In genomic region chr16:75458439-75458838, GRCh38 we compare ENCODE assay signal across 35 cellular contexts. TPM values are rescaled to one million over a fixed set of nuclear protein-coding genes. Genes with fewer than 3 reads are reported as not detected.
"Had no signal": no experiment of that assay in that cellular context is flagged by ENCODE, and none has a peak within 500 bp of the region (broad histone marks: within the 10 kb centered on the region; RNA-seq: fewer than 3 reads in every experiment).

No MANE protein-coding gene starts in this region.

- H3K4me3 Mint-ChIP-seq: activated B cell treated with CpG ODN at 0.5 μM for 24 hours; activated CD8-positive, alpha-beta memory T cell treated with anti-CD3 and anti-CD28 coated beads, Interleukin-2, amount 10 ng/mL, durations not matched to agents 7 days and 5 days; activated CD8-positive, alpha-beta T cell treated with anti-CD3 and anti-CD28 coated beads, Interleukin-2, amount 10 ng/mL, durations not matched to agents 7 days and 5 days; naive B cell; nephron progenitor cell; stimulated activated naive B cell treated with anti-CD40 and anti-IgM and Interleukin-4, amounts not matched to agents 10 μg/mL and 1 μg/mL and 100 μg/mL, for 72 hours; T-helper 1 cell treated with Interleukin-12 subunit alpha and Interleukin-12 subunit beta and Interleukin-4 antibody, amounts not matched to agents 30 μg/mL and 1 μg/mL, for 36 hours had no signal

- H3K9ac ChIP-seq: SK-N-SH had no signal

- FAIRE-seq: bronchial epithelial cell, pancreas had no signal

- ATAC-seq: activated CD8-positive, alpha-beta memory T cell treated with anti-CD3 and anti-CD28 coated beads, Interleukin-2, amount 10 ng/mL, durations not matched to agents 7 days and 5 days; activated CD8-positive, alpha-beta T cell treated with anti-CD3 and anti-CD28 coated beads, Interleukin-2, amount 10 ng/mL, durations not matched to agents 7 days and 5 days; activated naive CD4-positive, alpha-beta T cell treated with anti-CD3 and anti-CD28 coated beads, Interleukin-2, amount 50 U/mL, for 72 hours; foreskin keratinocyte; heart right ventricle; left lung; pancreas; sciatic nerve; stimulated activated naive B cell treated with anti-CD40 and anti-IgM and Interleukin-4, amounts not matched to agents 10 μg/mL and 1 μg/mL and 100 μg/mL, for 72 hours had no signal

- H3K27me3 ChIP-seq: dorsolateral prefrontal cortex, foreskin keratinocyte, heart right ventricle, left lung, pancreas, stomach, suprapubic skin, tibial nerve had no signal

- H3K9me3 ChIP-seq: esophagus muscularis mucosa, heart right ventricle, left lung, pancreas, prostate gland, SK-N-SH, stomach, suprapubic skin, tibial nerve had no signal

- H3K36me3 ChIP-seq: esophagus muscularis mucosa, left lung, pancreas, prostate gland, stomach, suprapubic skin, tibial nerve had no signal

- H3K4me1 ChIP-seq: prostate gland had no signal

- H3K9me3 Mint-ChIP-seq: activated B cell treated with CpG ODN at 0.5 μM for 24 hours; activated naive CD4-positive, alpha-beta T cell treated with anti-CD3 and anti-CD28 coated beads, Interleukin-2, amount 50 U/mL, for 72 hours; activated T-helper 2 cell treated with anti-CD3 and anti-CD28 coated beads, Interferon-gamma antibody, Interleukin-2, Interleukin-4, amounts not matched to agents 10 μg/mL and 5 μg/mL and 100 μg/mL, durations not matched to agents 14 hours and 24 hours and 36 hours; naive B cell; nephron progenitor cell; stimulated activated naive B cell treated with anti-CD40 and anti-IgM and Interleukin-4, amounts not matched to agents 10 μg/mL and 1 μg/mL and 100 μg/mL, for 72 hours; T-helper 1 cell treated with Interleukin-12 subunit alpha and Interleukin-12 subunit beta and Interleukin-4 antibody, amounts not matched to agents 30 μg/mL and 1 μg/mL, for 36 hours had no signal

- H3K4me2 ChIP-seq: SK-N-SH had no signal

- DNase-seq: activated B cell treated with CpG ODN at 0.5 μM for 24 hours; activated CD8-positive, alpha-beta memory T cell treated with anti-CD3 and anti-CD28 coated beads, Interleukin-2, amount 10 ng/mL, durations not matched to agents 7 days and 5 days; activated CD8-positive, alpha-beta T cell treated with anti-CD3 and anti-CD28 coated beads, Interleukin-2, amount 10 ng/mL, durations not matched to agents 7 days and 5 days; activated T-cell treated with anti-CD3 and anti-CD28 coated beads, Interleukin-2, amount 50 U/mL, for 48 hours; cerebellar nuclear complex; foreskin keratinocyte; heart right ventricle; kidney glomerular epithelial cell; left lung; mesendoderm; naive B cell; nephron progenitor cell; pancreas; retina; SK-N-SH; stimulated activated CD4-positive, alpha-beta T cell treated with anti-CD3 and anti-CD28 coated beads, Interleukin-1b, Interleukin-23, amount 100 ng/mL, for 48 hours; stimulated activated CD4-positive, alpha-beta T cell treated with anti-CD3 and anti-CD28 coated beads, Interleukin-4, amount 100 ng/mL, for 4 hours; stimulated activated CD8-positive, alpha-beta memory T cell treated with anti-CD3 and anti-CD28 coated beads, Interleukin-4, amount 100 ng/mL, for 48 hours; stimulated activated naive B cell treated with anti-CD40 and anti-IgM and Interleukin-4, amounts not matched to agents 10 μg/mL and 1 μg/mL and 100 μg/mL, for 72 hours; stomach; SW 1271; T1000 had no signal

- H3K27ac Mint-ChIP-seq: activated B cell treated with CpG ODN at 0.5 μM for 24 hours; activated CD8-positive, alpha-beta memory T cell treated with anti-CD3 and anti-CD28 coated beads, Interleukin-2, amount 10 ng/mL, durations not matched to agents 7 days and 5 days; activated CD8-positive, alpha-beta T cell treated with anti-CD3 and anti-CD28 coated beads, Interleukin-2, amount 10 ng/mL, durations not matched to agents 7 days and 5 days; activated naive CD4-positive, alpha-beta T cell treated with anti-CD3 and anti-CD28 coated beads, Interleukin-2, amount 50 U/mL, for 72 hours; activated T-helper 2 cell treated with anti-CD3 and anti-CD28 coated beads, Interferon-gamma antibody, Interleukin-2, Interleukin-4, amounts not matched to agents 10 μg/mL and 5 μg/mL and 100 μg/mL, durations not matched to agents 14 hours and 24 hours and 36 hours; naive B cell; nephron progenitor cell; stimulated activated naive B cell treated with anti-CD40 and anti-IgM and Interleukin-4, amounts not matched to agents 10 μg/mL and 1 μg/mL and 100 μg/mL, for 72 hours; T-helper 1 cell treated with Interleukin-12 subunit alpha and Interleukin-12 subunit beta and Interleukin-4 antibody, amounts not matched to agents 30 μg/mL and 1 μg/mL, for 36 hours had no signal

- H3K27me3 Mint-ChIP-seq: activated B cell treated with CpG ODN at 0.5 μM for 24 hours; activated CD8-positive, alpha-beta memory T cell treated with anti-CD3 and anti-CD28 coated beads, Interleukin-2, amount 10 ng/mL, durations not matched to agents 7 days and 5 days; naive B cell; stimulated activated naive B cell treated with anti-CD40 and anti-IgM and Interleukin-4, amounts not matched to agents 10 μg/mL and 1 μg/mL and 100 μg/mL, for 72 hours had no signal

- H3K27ac ChIP-seq: coronary artery, dorsolateral prefrontal cortex, esophagus muscularis mucosa, foreskin keratinocyte, heart right ventricle, left lung, pancreas, prostate gland, skin epidermis, stomach, suprapubic skin, tibial nerve had no signal

- H3K4me3 ChIP-seq: coronary artery, dorsolateral prefrontal cortex, esophagus muscularis mucosa, heart right ventricle, left lung, lung, pancreas, prostate gland, skin epidermis, stomach, suprapubic skin, tibial nerve had no signal

RNA-seq across cellular contexts. Expression of gene CHST6, which starts 36.8 kb away (rescaled TPM):
- total RNA-seq: activated CD8-positive, alpha-beta T cell treated with anti-CD3 and anti-CD28 coated beads, Interleukin-2, amount 10 ng/mL, durations not matched to agents 7 days and 5 days; activated naive CD4-positive, alpha-beta T cell treated with anti-CD3 and anti-CD28 coated beads, Interleukin-2, amount 50 U/mL, for 72 hours; activated T-helper 2 cell treated with anti-CD3 and anti-CD28 coated beads, Interferon-gamma antibody, Interleukin-2, Interleukin-4, amounts not matched to agents 10 μg/mL and 5 μg/mL and 100 μg/mL, durations not matched to agents 14 hours and 24 hours and 36 hours had no signal
